In genomic region chr6:30259140-30260035, GRCh38 we compare ENCODE assay signal across 8 cellular contexts. TPM values are rescaled to one million over a fixed set of nuclear protein-coding genes. Genes with fewer than 3 reads are reported as not detected.
DNase-seq lines count a peak whose midpoint lies in the region; ATAC-seq and TF ChIP-seq lines count a peak whose summit lies in the region.

No MANE protein-coding gene starts in this region.

- no peaks in the 10 kb centered on the region for H3K27me3 ChIP-seq in BLaER1
- H3K27me3 ChIP-seq in naive thymus-derived CD4-positive, alpha-beta T cell (ENCODE audit: control insufficient read depth in 2 of 2, insufficient read depth in 2 of 2, low read length in 2 of 2), result no peaks in the 10 kb centered on the region

- peak overlapping the region in 8 of 9 donors; percentile 65 to 91 (median 78) for H3K27ac Mint-ChIP-seq in naive thymus-derived CD4-positive, alpha-beta T cell
- H3K27ac Mint-ChIP-seq in stimulated activated memory B cell treated with anti-CD40 and anti-IgM and Interleukin-4, amounts not matched to agents 10 μg/mL and 1 μg/mL and 100 μg/mL, for 72 hours, result peak overlapping the region; percentile 98

- peaks cover 0 to 35% (median 0%) of the 10 kb centered on the region in 5 donors for H3K27me3 Mint-ChIP-seq in naive thymus-derived CD4-positive, alpha-beta T cell
- H3K27me3 Mint-ChIP-seq in stimulated activated memory B cell treated with anti-CD40 and anti-IgM and Interleukin-4, amounts not matched to agents 10 μg/mL and 1 μg/mL and 100 μg/mL, for 72 hours, result no peaks in the 10 kb centered on the region

- H3K36me3 Mint-ChIP-seq in naive thymus-derived CD4-positive, alpha-beta T cell, result peaks cover 0 to 6% (median 3%) of the 10 kb centered on the region in 5 donors
- H3K36me3 Mint-ChIP-seq in stimulated activated memory B cell treated with anti-CD40 and anti-IgM and Interleukin-4, amounts not matched to agents 10 μg/mL and 1 μg/mL and 100 μg/mL, for 72 hours, result peaks cover 27% of the 10 kb centered on the region

- H4K20me1 ChIP-seq in BLaER1 (peaks cover 18% of the 10 kb centered on the region; the same call in 1 of the 2 replicates), OCI-LY7 (ENCODE audit: insufficient read depth, low read length) (no peaks in the 10 kb centered on the region)

- H3K36me3 ChIP-seq in BLaER1, result peaks cover 30% of the 10 kb centered on the region
- 0 out of 2 replicates have a peak, but pooled peaks cover 9% of the 10 kb centered on the region for H3K36me3 ChIP-seq in OCI-LY7 (ENCODE audit: insufficient read depth, low read length)
- H3K36me3 ChIP-seq in naive thymus-derived CD4-positive, alpha-beta T cell (ENCODE audit: control insufficient read depth in 2 of 3, insufficient read depth in 3 of 3, low read length in 3 of 3), result no peaks in the 10 kb centered on the region

- peak; percentile 51 for TF ChIP-seq CTCF in OCI-LY7 (conservative IDR thresholded peaks at IDR 0.05; ENCODE audit: low read length)
- peak; percentile 24 for TF ChIP-seq CTCF in fibroblast of mammary gland (conservative IDR thresholded peaks at IDR 0.05; ENCODE audit: control insufficient read depth, insufficient read depth, low read depth, low read length)

- H3K27ac ChIP-seq in BLaER1 (peak overlapping the region; percentile 85), OCI-LY7 (ENCODE audit: low read depth, low read length, poor library complexity, severe bottlenecking) (peak overlapping the region; percentile 12)
- peak overlapping the region; percentile 78 for H3K27ac ChIP-seq in naive thymus-derived CD4-positive, alpha-beta T cell (ENCODE audit: low read depth, low read length)

- H3K4me3 ChIP-seq in BLaER1 (peak overlapping the region; percentile 94), OCI-LY7 (ENCODE audit: low read depth, low read length, poor library complexity, severe bottlenecking) (peak overlapping the region; percentile 92), fibroblast of mammary gland (ENCODE audit: control insufficient read depth, low read depth, low read length) (peak overlapping the region; percentile 72)
- H3K4me3 ChIP-seq in naive thymus-derived CD4-positive, alpha-beta T cell (ENCODE audit: low read length), result peak overlapping the region; percentile 79

- peak; percentile 85 for DNase-seq in OCI-LY7 (ENCODE audit: low spot score)
- DNase-seq in activated T-helper 1 cell treated with Interleukin-2 at 50 U/mL for 16 hours (ENCODE audit: low read depth), result peak; percentile 32
- peak; percentile 73 for DNase-seq in fibroblast of mammary gland (ENCODE audit: low read depth)
- peak; percentile 42 to 68 (median 53) for DNase-seq in naive thymus-derived CD4-positive, alpha-beta T cell

- CTCF ChIA-PET in OCI-LY7 (lab: Charles Lee; ENCODE audit: unreplicated experiment), result no interaction called here
- CTCF ChIA-PET in naive thymus-derived CD4-positive, alpha-beta T cell (lab: Charles Lee), result interaction anchor here (0.6 kb wide), 1 partner anchor 40 kb away, joined by 3 read pairs; no protein-coding TSS in a partner anchor

- 0 out of 2 replicates have a peak, but pooled peaks cover 7% of the 10 kb centered on the region for H3K9me2 ChIP-seq in OCI-LY7 (ENCODE audit: insufficient read depth, low read length)

- ATAC-seq in HG03378 (IDR thresholded peaks at IDR 0.05; ENCODE audit: unreplicated experiment), result peak; percentile 83
- ATAC-seq in naive thymus-derived CD4-positive, alpha-beta T cell, result peak; percentile 93
- peak; percentile 96 for ATAC-seq in stimulated activated memory B cell treated with anti-CD40 and anti-IgM and Interleukin-4, amounts not matched to agents 10 μg/mL and 1 μg/mL and 100 μg/mL, for 72 hours

- no TSS peak for BruUV-seq in OCI-LY7 (replicated peaks; lab: Mats Ljungman, UMichigan)

- H2AFZ ChIP-seq in OCI-LY7 (ENCODE audit: low read length), result peak overlapping the region; percentile 97

- H3K9me3 ChIP-seq in BLaER1 (no peaks in the 10 kb centered on the region), OCI-LY7 (ENCODE audit: low read length) (no peaks in the 10 kb centered on the region; the same call in 1 of the 2 replicates)
- no peaks in the 10 kb centered on the region for H3K9me3 ChIP-seq in naive thymus-derived CD4-positive, alpha-beta T cell (ENCODE audit: control insufficient read depth in 2 of 3, low read length in 3 of 3)

- H3K4me1 Mint-ChIP-seq in naive thymus-derived CD4-positive, alpha-beta T cell, result peaks cover 7 to 17% (median 13%) of the 10 kb centered on the region in 7 donors
- H3K4me1 Mint-ChIP-seq in stimulated activated memory B cell treated with anti-CD40 and anti-IgM and Interleukin-4, amounts not matched to agents 10 μg/mL and 1 μg/mL and 100 μg/mL, for 72 hours, result peaks cover 29% of the 10 kb centered on the region

- intact Hi-C loops in OCI-LY7 (cut with micrococcal nuclease; ENCODE audit: unreplicated experiment), result loop anchor here (2.0 kb wide), 1 partner anchor 47 kb away; the partner anchor contains the start of gene TRIM26
- intact Hi-C loops in naive thymus-derived CD4-positive, alpha-beta T cell (cut with micrococcal nuclease), result loop anchor here (1.0 to 5.0 kb wide), 5 partner anchors 40 to 157 kb away; partner anchors contain the start of gene TRIM39 (in 1 of the 2)

- peak; percentile 73 for TF ChIP-seq POLR2A in GM19099 (IDR thresholded peaks at IDR 0.05; ENCODE audit: extremely low read depth, insufficient read length, low read depth)

- H3K4me3 Mint-ChIP-seq in naive thymus-derived CD4-positive, alpha-beta T cell, result peak overlapping the region; percentile 78 to 97 (median 90)
- peak overlapping the region; percentile 93 for H3K4me3 Mint-ChIP-seq in stimulated activated memory B cell treated with anti-CD40 and anti-IgM and Interleukin-4, amounts not matched to agents 10 μg/mL and 1 μg/mL and 100 μg/mL, for 72 hours

- peak overlapping the region; percentile 92 for H3K4me2 ChIP-seq in BLaER1
- peak overlapping the region; percentile 89 for H3K4me2 ChIP-seq in OCI-LY7 (ENCODE audit: low read length)

- H3K9me3 Mint-ChIP-seq in naive thymus-derived CD4-positive, alpha-beta T cell, result no peaks in the 10 kb centered on the region
- H3K9me3 Mint-ChIP-seq in stimulated activated memory B cell treated with anti-CD40 and anti-IgM and Interleukin-4, amounts not matched to agents 10 μg/mL and 1 μg/mL and 100 μg/mL, for 72 hours, result no peaks in the 10 kb centered on the region

- H3K9ac ChIP-seq in BLaER1, result peak overlapping the region; percentile 86

- peaks cover 17% of the 10 kb centered on the region for H3K4me1 ChIP-seq in BLaER1
- H3K4me1 ChIP-seq in OCI-LY7 (ENCODE audit: insufficient read depth, low read length, poor library complexity, severe bottlenecking), result peaks cover 16% of the 10 kb centered on the region
- peaks cover 5 to 6% of the 10 kb centered on the region in 2 donors for H3K4me1 ChIP-seq in naive thymus-derived CD4-positive, alpha-beta T cell (ENCODE audit: control insufficient read depth in 2 of 2, insufficient read depth in 2 of 2, low read length in 2 of 2)

- POLR2A ChIA-PET in OCI-LY7 (lab: Charles Lee), result no interaction called here
- POLR2A ChIA-PET in naive thymus-derived CD4-positive, alpha-beta T cell (lab: Charles Lee), result no interaction called here

- H3K79me2 ChIP-seq in OCI-LY7 (ENCODE audit: insufficient read depth, low read depth, low read length), result no peaks in the 10 kb centered on the region

RNA-seq across cellular contexts. Expression of gene TRIM26, which starts 46.2 kb away (rescaled TPM):
- 53.2 and 55.0 TPM in 2 replicates for total RNA-seq in OCI-LY7 (2014; rRNA removed; shearing (Covaris generic))
- 53.3 and 55.5 TPM in 2 replicates for total RNA-seq in OCI-LY7 (2022)
- 10 to 100 TPM; 40.1 to 73.1 (median 49.1) TPM for total RNA-seq in naive thymus-derived CD4-positive, alpha-beta T cell
- polyA plus RNA-seq in naive thymus-derived CD4-positive, alpha-beta T cell, result 10 to 100 TPM; 23.0 to 45.8 TPM

Comparison
In these comparisons a context has a peak if more than half of its experiments do, and no peak if none do; other contexts are left out.
1. Peak in every context shown above with its lines: DNase-seq, ATAC-seq, H3K4me3 ChIP-seq and H3K27ac ChIP-seq.
2. H3K27ac ChIP-seq: peak in every context shown above with its lines; median percentile 85 in BLaER1; 78 in naive thymus-derived CD4-positive, alpha-beta T cell; 12 in OCI-LY7.
3. DNase-seq: peak in every context shown above with its lines; median percentile 85 in OCI-LY7; 73 in fibroblast of mammary gland; 53 in naive thymus-derived CD4-positive, alpha-beta T cell; 32 in activated T-helper 1 cell treated with Interleukin-2 at 50 U/mL for 16 hours.